ENCODE assay signal across 8 cellular contexts in genomic region chr1:100354971-100355394, GRCh38. TPM values are rescaled to one million over a fixed set of nuclear protein-coding genes. Genes with fewer than 3 reads are reported as not detected.
DNase-seq lines count a peak whose midpoint lies in the region; FAIRE-seq and TF ChIP-seq lines count a peak whose summit lies in the region.

No MANE protein-coding gene starts in this region.

- H3K4me2 ChIP-seq in DOHH2 (ENCODE audit: low read length), result 0 out of 2 replicates have a peak overlapping the region, but pooled peaks have one; percentile 3

- H3K9me3 Mint-ChIP-seq in activated T-helper 2 cell treated with anti-CD3 and anti-CD28 coated beads, Interferon-gamma antibody, Interleukin-2, Interleukin-4, amounts not matched to agents 10 μg/mL and 5 μg/mL and 100 μg/mL, durations not matched to agents 14 hours and 24 hours and 36 hours, result no peaks in the 10 kb centered on the region

- no peaks in the 10 kb centered on the region for H3K27me3 Mint-ChIP-seq in activated T-helper 2 cell treated with anti-CD3 and anti-CD28 coated beads, Interferon-gamma antibody, Interleukin-2, Interleukin-4, amounts not matched to agents 10 μg/mL and 5 μg/mL and 100 μg/mL, durations not matched to agents 14 hours and 24 hours and 36 hours (ENCODE audit: low read depth)

- H3K9me2 ChIP-seq in DOHH2 (replicated peaks; ENCODE audit: control insufficient read depth, low read length), result no peaks in the 10 kb centered on the region

- intact Hi-C loops in activated T-helper 2 cell treated with anti-CD3 and anti-CD28 coated beads, Interferon-gamma antibody, Interleukin-2, Interleukin-4, amounts not matched to agents 10 μg/mL and 5 μg/mL and 100 μg/mL, durations not matched to agents 14 hours and 24 hours and 36 hours (cut with micrococcal nuclease), result loop anchor here (10.0 kb wide), 1 partner anchor 540 kb away; no protein-coding TSS in a partner anchor

- H3K36me3 Mint-ChIP-seq in activated T-helper 2 cell treated with anti-CD3 and anti-CD28 coated beads, Interferon-gamma antibody, Interleukin-2, Interleukin-4, amounts not matched to agents 10 μg/mL and 5 μg/mL and 100 μg/mL, durations not matched to agents 14 hours and 24 hours and 36 hours (ENCODE audit: low read depth), result peaks cover 36% of the 10 kb centered on the region

- H3K27ac Mint-ChIP-seq in activated T-helper 2 cell treated with anti-CD3 and anti-CD28 coated beads, Interferon-gamma antibody, Interleukin-2, Interleukin-4, amounts not matched to agents 10 μg/mL and 5 μg/mL and 100 μg/mL, durations not matched to agents 14 hours and 24 hours and 36 hours, result no peak overlapping the region

- H3K27ac ChIP-seq in DOHH2 (ENCODE audit: low read depth, low read length) (no peak overlapping the region), coronary artery (no peak overlapping the region)

- H4K20me1 ChIP-seq in DOHH2 (ENCODE audit: control insufficient read depth, insufficient read depth, low read depth, low read length), result no peaks in the 10 kb centered on the region

- DNase-seq in NCI-H128 (lab: John Stamatoyannopoulos, UW; ENCODE audit: unreplicated experiment), result peak; percentile 31
- DNase-seq in activated T-helper 2 cell treated with anti-CD3 and anti-CD28 coated beads, Interferon-gamma antibody, Interleukin-2, Interleukin-4, amounts not matched to agents 10 μg/mL and 5 μg/mL and 100 μg/mL, durations not matched to agents 14 hours and 24 hours and 36 hours (ENCODE audit: low spot score), result no peak
- DNase-seq in left kidney (ENCODE audit: low read depth, low spot score), result peak; percentile 94
- DNase-seq in D721Med (ENCODE audit: insufficient read length, low spot score), result no peak
- DNase-seq in NCI-H1048 (lab: John Stamatoyannopoulos, UW), result no peak
- DNase-seq in coronary artery (ENCODE audit: low spot score), result no peak
- no peak for DNase-seq in NOMO-1 treated with DMSO at 0.1 percent for 48 hours (lab: John Stamatoyannopoulos, UW; ENCODE audit: unreplicated experiment)

- no peak overlapping the region for H3K4me3 ChIP-seq in DOHH2 (ENCODE audit: low read length)
- no peak overlapping the region for H3K4me3 ChIP-seq in coronary artery

- FAIRE-seq in D721Med (lab: Jason Lieb, UNC), result no peak

- H3K9me3 ChIP-seq in DOHH2 (ENCODE audit: control insufficient read depth, insufficient read depth, low read length), result no peaks in the 10 kb centered on the region

- H3K79me2 ChIP-seq in DOHH2 (ENCODE audit: control insufficient read depth, low read length), result no peaks in the 10 kb centered on the region

- no peaks in the 10 kb centered on the region; the same call in 1 of the 2 replicates for H3K36me3 ChIP-seq in DOHH2 (ENCODE audit: control insufficient read depth, low read length)

- no peaks in the 10 kb centered on the region; the same call in 1 of the 2 replicates for H3K27me3 ChIP-seq in DOHH2 (ENCODE audit: control insufficient read depth, low read length)

- TF ChIP-seq CTCF in DOHH2 (IDR thresholded peaks at IDR 0.05; ENCODE audit: low read depth, low read length, poor library complexity, severe bottlenecking) (no peak), D721Med (IDR thresholded peaks at IDR 0.05; ENCODE audit: insufficient read depth, missing control alignments) (no peak), coronary artery (IDR thresholded peaks at IDR 0.05) (no peak)

- peaks cover 45% of the 10 kb centered on the region for H3K4me1 Mint-ChIP-seq in activated T-helper 2 cell treated with anti-CD3 and anti-CD28 coated beads, Interferon-gamma antibody, Interleukin-2, Interleukin-4, amounts not matched to agents 10 μg/mL and 5 μg/mL and 100 μg/mL, durations not matched to agents 14 hours and 24 hours and 36 hours (ENCODE audit: low read depth)

- H3F3A ChIP-seq in DOHH2 (ENCODE audit: control insufficient read depth, insufficient read depth), result peaks cover 22% of the 10 kb centered on the region

- peak overlapping the region; percentile 87 for H3K4me3 Mint-ChIP-seq in activated T-helper 2 cell treated with anti-CD3 and anti-CD28 coated beads, Interferon-gamma antibody, Interleukin-2, Interleukin-4, amounts not matched to agents 10 μg/mL and 5 μg/mL and 100 μg/mL, durations not matched to agents 14 hours and 24 hours and 36 hours (ENCODE audit: low read depth)

- H3K4me1 ChIP-seq in DOHH2 (ENCODE audit: control insufficient read depth, low read length), result peaks cover 30% of the 10 kb centered on the region

RNA-seq across cellular contexts. Expression of gene CDC14A, which starts 2.7 kb away (rescaled TPM):
- 10.3 and 11.0 TPM in 2 replicates for total RNA-seq in activated T-helper 2 cell treated with anti-CD3 and anti-CD28 coated beads, Interferon-gamma antibody, Interleukin-2, Interleukin-4, amounts not matched to agents 10 μg/mL and 5 μg/mL and 100 μg/mL, durations not matched to agents 14 hours and 24 hours and 36 hours

Comparison
In these comparisons a context has a peak if more than half of its experiments do, and no peak if none do; other contexts are left out.
1. DNase-seq: peak in NCI-H128 (single experiment) and left kidney (single experiment); none in activated T-helper 2 cell treated with anti-CD3 and anti-CD28 coated beads, Interferon-gamma antibody, Interleukin-2, Interleukin-4, amounts not matched to agents 10 μg/mL and 5 μg/mL and 100 μg/mL, durations not matched to agents 14 hours and 24 hours and 36 hours (single experiment), D721Med (single experiment), NCI-H1048 (single experiment), coronary artery (single experiment) and NOMO-1 treated with DMSO at 0.1 percent for 48 hours (single experiment).